In genomic region chr3:120349819-120350125, GRCh38 we compare ENCODE assay signal across 8 cellular contexts. TPM values are rescaled to one million over a fixed set of nuclear protein-coding genes. Genes with fewer than 3 reads are reported as not detected.
DNase-seq lines count a peak whose midpoint lies in the region; ATAC-seq and TF ChIP-seq lines count a peak whose summit lies in the region.

No MANE protein-coding gene starts in this region.

- no peaks in the 10 kb centered on the region for H3K9me2 ChIP-seq in PC-3 (replicated peaks; ENCODE audit: low read length)

- H3F3A ChIP-seq in PC-3 (ENCODE audit: low read length, unreplicated experiment), result no peaks in the 10 kb centered on the region

- peaks cover 35% of the 10 kb centered on the region for H3K4me1 ChIP-seq in PC-3 (ENCODE audit: insufficient read depth, low read length)

- peak; percentile 20 for DNase-seq in NCI-H2227 (lab: John Stamatoyannopoulos, UW; ENCODE audit: unreplicated experiment)
- no peak for DNase-seq in NCI-H2227 treated with DMSO at 0.1 percent for 48 hours (lab: John Stamatoyannopoulos, UW)
- no peak for DNase-seq in PC-3
- no peak for DNase-seq in epithelial cell of proximal tubule (ENCODE audit: low read depth)
- no peak for DNase-seq in omental fat pad (ENCODE audit: low spot score)
- DNase-seq in stimulated activated CD4-positive, alpha-beta T cell treated with anti-CD3 and anti-CD28 coated beads, Interleukin-15, amount 100 ng/mL, for 24 hours, result no peak

- peaks cover 4% of the 10 kb centered on the region for H3K36me3 ChIP-seq in PC-3 (ENCODE audit: low read depth, low read length)

- H3K27me3 ChIP-seq in PC-3 (ENCODE audit: low read length), result no peaks in the 10 kb centered on the region

- peaks cover 32% of the 10 kb centered on the region for H4K20me1 ChIP-seq in PC-3 (ENCODE audit: low read length)

- no peaks in the 10 kb centered on the region for H3K9me3 ChIP-seq in PC-3 (ENCODE audit: low read length)

- intact Hi-C loops in PC-3 (cut with micrococcal nuclease), result loop anchor here (1.0 to 2.0 kb wide), 4 partner anchors 65 to 209 kb away; partner anchors contain the start of gene GPR156

- H3K4me3 ChIP-seq in PC-3 (ENCODE audit: low read length), result peak overlapping the region; percentile 74
- peak overlapping the region; percentile 77 for H3K4me3 ChIP-seq in epithelial cell of proximal tubule (ENCODE audit: low read depth, low read length)

- no peak; the same call in 1 of the 2 replicates for ATAC-seq in PC-3
- peak; percentile 1 for ATAC-seq in omental fat pad (ENCODE audit: low FRiP score)
- no peak for ATAC-seq in GM21390 (IDR thresholded peaks at IDR 0.05; ENCODE audit: unreplicated experiment)
- no peak for ATAC-seq in HG02571 (IDR thresholded peaks at IDR 0.05; ENCODE audit: unreplicated experiment)

- CTCF ChIA-PET in PC-3 (lab: Charles Lee), result interaction anchor here (0.6 to 2.7 kb wide), 4 partner anchors 9 to 210 kb away, joined by 3 to 17 read pairs (median 3); no protein-coding TSS in a partner anchor

- H2AFZ ChIP-seq in PC-3 (ENCODE audit: low read length), result peak overlapping the region; percentile 91

- BruUV-seq in PC-3 (replicated peaks; lab: Mats Ljungman, UMichigan), result no TSS peak

- POLR2A ChIA-PET in PC-3 (lab: Charles Lee; ENCODE audit: unreplicated experiment), result interaction anchor here (0.6 to 0.7 kb wide), 2 partner anchors 41 to 107 kb away, joined by 5 to 11 read pairs; no protein-coding TSS in a partner anchor

- TF ChIP-seq CTCF in PC-3 (conservative IDR thresholded peaks at IDR 0.05; ENCODE audit: low read depth, low read length) (no peak), epithelial cell of proximal tubule (conservative IDR thresholded peaks at IDR 0.05; ENCODE audit: low read depth, low read length) (no peak), omental fat pad (IDR thresholded peaks at IDR 0.05) (no peak)

- peak overlapping the region; percentile 90 for H3K4me2 ChIP-seq in PC-3 (ENCODE audit: low read length)

- peaks cover 50% of the 10 kb centered on the region for H3K79me2 ChIP-seq in PC-3 (ENCODE audit: low read length)

- H3K9ac ChIP-seq in PC-3 (ENCODE audit: low read length), result peak overlapping the region; percentile 78

- peak overlapping the region; percentile 51 for H3K27ac ChIP-seq in PC-3 (ENCODE audit: low read length)

RNA-seq across cellular contexts. Expression of gene LRRC58, which starts 0.6 kb away (rescaled TPM):
- total RNA-seq in PC-3 (2014; rRNA removed) (33.7 and 35.2 TPM in 2 replicates), epithelial cell of proximal tubule (20.5 and 21.0 TPM in 2 replicates), omental fat pad (10 to 100 TPM; 35.4 to 40.4 (median 35.9) TPM)
